ENCODE assay signal across 25 cellular contexts in genomic region chr7:52431082-52431815, GRCh38.
"Had no signal": no experiment of that assay in that cellular context is flagged by ENCODE, and none has a peak within 500 bp of the region (broad histone marks: within the 10 kb centered on the region; RNA-seq: fewer than 3 reads in every experiment).

No MANE protein-coding gene starts in this region.

- H3K27ac ChIP-seq: heart left ventricle, left ventricle myocardium inferior, pancreas, right atrium auricular region, right lobe of liver, skin epidermis, thyroid gland, transverse colon, upper lobe of left lung had no signal

- H3K27me3 ChIP-seq: heart left ventricle, right atrium auricular region, right lobe of liver, thyroid gland, transverse colon, upper lobe of left lung had no signal

- H3K4me3 ChIP-seq: heart left ventricle, left ventricle myocardium inferior, mucosa of descending colon, pancreas, right atrium auricular region, right lobe of liver, skin epidermis, thyroid gland, transverse colon, upper lobe of left lung had no signal

- H3K4me3 Mint-ChIP-seq: memory B cell; naive thymus-derived CD4-positive, alpha-beta T cell; natural killer cell treated with Interleukin-12 subunit alpha and Interleukin-12 subunit beta and Interleukin-15 and Interleukin-18, amount 100 ng/mL, for 72 hours; stimulated activated naive B cell treated with anti-CD40 and anti-IgM and Interleukin-4, amounts not matched to agents 10 μg/mL and 1 μg/mL and 100 μg/mL, for 72 hours; stimulated activated naive CD8-positive, alpha-beta T cell treated with anti-CD3 and anti-CD28 coated beads, Interleukin-15, Interleukin-2, amounts not matched to agents 100 ng/mL and 50 ng/mL, for 24 hours had no signal

- H3K9me3 ChIP-seq: mucosa of descending colon, pancreas, right atrium auricular region, right lobe of liver, thyroid gland, transverse colon had no signal

- H3K4me1 ChIP-seq: heart left ventricle, left ventricle myocardium inferior, pancreas, right atrium auricular region, right lobe of liver, thyroid gland, transverse colon, upper lobe of left lung had no signal

- ATAC-seq: heart left ventricle; mucosa of descending colon; naive thymus-derived CD4-positive, alpha-beta T cell; natural killer cell treated with Interleukin-12 subunit alpha and Interleukin-12 subunit beta and Interleukin-15 and Interleukin-18, amount 100 ng/mL, for 72 hours; pancreas; right lobe of liver; stimulated activated naive B cell treated with anti-CD40 and anti-IgM and Interleukin-4, amounts not matched to agents 10 μg/mL and 1 μg/mL and 100 μg/mL, for 72 hours had no signal

- H3K27me3 Mint-ChIP-seq: memory B cell; naive thymus-derived CD4-positive, alpha-beta T cell; natural killer cell treated with Interleukin-12 subunit alpha and Interleukin-12 subunit beta and Interleukin-15 and Interleukin-18, amount 100 ng/mL, for 72 hours; stimulated activated naive B cell treated with anti-CD40 and anti-IgM and Interleukin-4, amounts not matched to agents 10 μg/mL and 1 μg/mL and 100 μg/mL, for 72 hours; stimulated activated naive CD8-positive, alpha-beta T cell treated with anti-CD3 and anti-CD28 coated beads, Interleukin-15, Interleukin-2, amounts not matched to agents 100 ng/mL and 50 ng/mL, for 24 hours had no signal

- H3K4me1 Mint-ChIP-seq: memory B cell; naive thymus-derived CD4-positive, alpha-beta T cell; stimulated activated naive B cell treated with anti-CD40 and anti-IgM and Interleukin-4, amounts not matched to agents 10 μg/mL and 1 μg/mL and 100 μg/mL, for 72 hours had no signal

- DNase-seq: glutamatergic neuron; islet precursor cell; kidney glomerular epithelial cell; left ventricle myocardium inferior; midbrain; mucosa of descending colon; naive thymus-derived CD4-positive, alpha-beta T cell; nucleus accumbens; right lobe of liver; stimulated activated CD4-positive, alpha-beta T cell treated with anti-CD3 and anti-CD28 coated beads, Interleukin-12 subunit alpha, Interleukin-12 subunit beta, amount 100 ng/mL, for 4 hours; stimulated activated CD4-positive, alpha-beta T cell treated with anti-CD3 and anti-CD28 coated beads, Interleukin-15, amount 100 ng/mL, for 24 hours; stimulated activated CD4-positive, alpha-beta T cell treated with anti-CD3 and anti-CD28 coated beads, Interleukin-2, amount 100 ng/mL, for 24 hours; stimulated activated CD4-positive, alpha-beta T cell treated with anti-CD3 and anti-CD28 coated beads, Interleukin-4, amount 100 ng/mL, for 1 hour; stimulated activated naive B cell treated with anti-CD40 and anti-IgM and Interleukin-4, amounts not matched to agents 10 μg/mL and 1 μg/mL and 100 μg/mL, for 72 hours; substantia nigra; thyroid gland; transverse colon had no signal

- H3K27ac Mint-ChIP-seq: memory B cell; naive thymus-derived CD4-positive, alpha-beta T cell; natural killer cell treated with Interleukin-12 subunit alpha and Interleukin-12 subunit beta and Interleukin-15 and Interleukin-18, amount 100 ng/mL, for 72 hours; stimulated activated naive B cell treated with anti-CD40 and anti-IgM and Interleukin-4, amounts not matched to agents 10 μg/mL and 1 μg/mL and 100 μg/mL, for 72 hours; stimulated activated naive CD8-positive, alpha-beta T cell treated with anti-CD3 and anti-CD28 coated beads, Interleukin-15, Interleukin-2, amounts not matched to agents 100 ng/mL and 50 ng/mL, for 24 hours had no signal

- H3K36me3 ChIP-seq: heart left ventricle, left ventricle myocardium inferior, pancreas, right atrium auricular region, right lobe of liver, thyroid gland, transverse colon, upper lobe of left lung had no signal
